8 cellular contexts compared by ENCODE assay signal in the genomic region with DNA sequence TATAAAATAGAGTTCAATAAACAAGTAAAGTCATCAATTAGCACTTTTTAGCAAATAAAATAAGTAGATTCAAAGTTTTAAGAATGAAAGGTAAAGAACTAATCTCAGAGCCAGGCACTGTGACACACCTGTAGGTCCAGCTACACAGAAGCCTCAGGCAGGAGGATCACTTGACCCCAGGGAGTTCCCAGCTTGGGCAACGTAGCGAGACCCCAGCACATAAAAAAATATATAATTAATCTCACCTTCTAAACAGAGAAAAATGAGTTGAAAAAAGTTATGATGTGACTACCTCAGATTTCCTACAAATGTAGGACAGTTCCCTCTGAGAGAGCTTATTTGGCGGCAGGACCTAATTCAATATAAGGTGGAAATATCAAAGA. TPM values are rescaled to one million over a fixed set of nuclear protein-coding genes. Genes with fewer than 3 reads are reported as not detected.
DNase-seq lines count a peak whose midpoint lies in the region; ATAC-seq and TF ChIP-seq lines count a peak whose summit lies in the region.

No MANE protein-coding gene starts in this region.

- H3K9ac ChIP-seq in mesenchymal stem cell (ENCODE audit: low read length) = peak overlapping the region; percentile 42

- H3K36me3 ChIP-seq in mesenchymal stem cell (ENCODE audit: control insufficient read depth in 1 of 2, insufficient read depth in 2 of 2, low read depth in 1 of 2, low read length in 2 of 2) (peaks cover 17 to 92% of the 10 kb centered on the region in 2 experiments), vagina (peaks cover 0 to 32% of the 10 kb centered on the region in 2 donors)

- H3K27ac Mint-ChIP-seq in stimulated activated naive CD8-positive, alpha-beta T cell treated with anti-CD3 and anti-CD28 coated beads, Interleukin-15, Interleukin-2, amounts not matched to agents 100 ng/mL and 50 ng/mL, for 24 hours = peak overlapping the region; percentile 97
- H3K27ac Mint-ChIP-seq in activated B cell treated with CpG ODN at 0.5 μM for 24 hours = peak overlapping the region; percentile 94

- H2BK120ac ChIP-seq in mesenchymal stem cell (ENCODE audit: low read depth, low read length) = no peak overlapping the region

- TF ChIP-seq CTCF in activated B cell treated with CpG ODN at 0.5 μM for 24 hours (IDR thresholded peaks at IDR 0.05) = no peak
- no peak for TF ChIP-seq CTCF in vagina (IDR thresholded peaks at IDR 0.05)

- H2BK5ac ChIP-seq in mesenchymal stem cell (ENCODE audit: low read depth, low read length, poor library complexity, severe bottlenecking) = no peak overlapping the region

- no peak overlapping the region for H3K4me3 ChIP-seq in mesenchymal stem cell (ENCODE audit: insufficient read depth in 1 of 2, low read depth in 1 of 2, low read length in 2 of 2)
- H3K4me3 ChIP-seq in vagina = no peak overlapping the region

- H3K23ac ChIP-seq in mesenchymal stem cell (ENCODE audit: low read length in 2 of 2) = no peak overlapping the region

- H3K36me3 Mint-ChIP-seq in stimulated activated naive CD8-positive, alpha-beta T cell treated with anti-CD3 and anti-CD28 coated beads, Interleukin-15, Interleukin-2, amounts not matched to agents 100 ng/mL and 50 ng/mL, for 24 hours (ENCODE audit: low read depth) = peaks cover 63% of the 10 kb centered on the region
- H3K36me3 Mint-ChIP-seq in activated B cell treated with CpG ODN at 0.5 μM for 24 hours (ENCODE audit: low read depth) = peaks cover 41% of the 10 kb centered on the region

- no peaks in the 10 kb centered on the region for H3K9me3 Mint-ChIP-seq in stimulated activated naive CD8-positive, alpha-beta T cell treated with anti-CD3 and anti-CD28 coated beads, Interleukin-15, Interleukin-2, amounts not matched to agents 100 ng/mL and 50 ng/mL, for 24 hours
- no peaks in the 10 kb centered on the region for H3K9me3 Mint-ChIP-seq in activated B cell treated with CpG ODN at 0.5 μM for 24 hours

- no peak overlapping the region for H4K91ac ChIP-seq in mesenchymal stem cell (ENCODE audit: low read length)

- no peak overlapping the region for H2BK12ac ChIP-seq in mesenchymal stem cell (ENCODE audit: low read length in 2 of 2)

- H3K27me3 Mint-ChIP-seq in stimulated activated naive CD8-positive, alpha-beta T cell treated with anti-CD3 and anti-CD28 coated beads, Interleukin-15, Interleukin-2, amounts not matched to agents 100 ng/mL and 50 ng/mL, for 24 hours = no peaks in the 10 kb centered on the region
- H3K27me3 Mint-ChIP-seq in activated B cell treated with CpG ODN at 0.5 μM for 24 hours = no peaks in the 10 kb centered on the region

- H3K4me3 Mint-ChIP-seq in stimulated activated naive CD8-positive, alpha-beta T cell treated with anti-CD3 and anti-CD28 coated beads, Interleukin-15, Interleukin-2, amounts not matched to agents 100 ng/mL and 50 ng/mL, for 24 hours = peak overlapping the region; percentile 90
- H3K4me3 Mint-ChIP-seq in activated B cell treated with CpG ODN at 0.5 μM for 24 hours = peak overlapping the region; percentile 74

- no peak overlapping the region for H4K8ac ChIP-seq in mesenchymal stem cell (ENCODE audit: low read length)

- H3K4me1 ChIP-seq in mesenchymal stem cell (ENCODE audit: control insufficient read depth, insufficient read depth, low read depth, low read length) (peaks cover 7% of the 10 kb centered on the region), vagina (peaks cover 37% of the 10 kb centered on the region)

- DNase-seq in stimulated activated naive CD8-positive, alpha-beta T cell treated with anti-CD3 and anti-CD28 coated beads, Interleukin-15, Interleukin-2, amounts not matched to agents 100 U/mL and 50 U/mL, for 24 hours = no peak
- DNase-seq in activated B cell treated with CpG ODN at 0.5 μM for 24 hours = no peak
- DNase-seq in mesenchymal stem cell = no peak
- DNase-seq in vagina (ENCODE audit: extremely low spot score in 2 of 2) = no peak
- no peak for DNase-seq in activated gamma-delta T cell treated with Interleukin-2 at 50 U/mL for 16 hours
- DNase-seq in SK-N-DZ (ENCODE audit: low spot score) = no peak
- no peak for DNase-seq in NCI-H510A treated with DMSO at 0.1 percent for 48 hours (lab: John Stamatoyannopoulos, UW)

- H3K27ac ChIP-seq in mesenchymal stem cell (ENCODE audit: low read length, poor library complexity, severe bottlenecking) (no peak overlapping the region), vagina (peak overlapping the region; percentile 47)

- no peak overlapping the region for H3K4ac ChIP-seq in mesenchymal stem cell (ENCODE audit: low read depth in 1 of 2, low read length in 2 of 2)

- H3K9me3 ChIP-seq in mesenchymal stem cell (ENCODE audit: control insufficient read depth, low read length) = no peaks in the 10 kb centered on the region
- no peaks in the 10 kb centered on the region for H3K9me3 ChIP-seq in vagina

- intact Hi-C loops in activated B cell treated with CpG ODN at 0.5 μM for 24 hours (cut with micrococcal nuclease) (loop anchor here (1.0 to 2.0 kb wide), 18 partner anchors 12 to 489 kb away; a partner anchor contains a TSS), vagina (cut with DNase I) (loop anchor here (10.0 kb wide), 2 partner anchors 85 to 145 kb away; no protein-coding TSS in a partner anchor)

- ATAC-seq in stimulated activated naive CD8-positive, alpha-beta T cell treated with anti-CD3 and anti-CD28 coated beads, Interleukin-15, Interleukin-2, amounts not matched to agents 100 U/mL and 50 U/mL, for 24 hours = no peak
- ATAC-seq in activated B cell treated with CpG ODN at 0.5 μM for 24 hours (ENCODE audit: low read depth) = peak; percentile 4

- no peak overlapping the region for H3K18ac ChIP-seq in mesenchymal stem cell (ENCODE audit: low read depth in 1 of 2, low read length in 2 of 2)

- H3K4me2 ChIP-seq in mesenchymal stem cell (ENCODE audit: low read length, poor library complexity, severe bottlenecking) = no peak overlapping the region

- no CpG with 5 or more reads among the region's 3 CpGs for WGBS in mesenchymal stem cell

- no peak overlapping the region for H2AFZ ChIP-seq in mesenchymal stem cell (ENCODE audit: low read depth, low read length)

- CTCF ChIA-PET in activated B cell treated with CpG ODN at 0.5 μM for 24 hours (lab: Charles Lee) = interaction anchor here (0.9 to 9.4 kb wide), 85 partner anchors 9 to 491 kb away, joined by 3 to 324 read pairs (median 5); a partner anchor contains a TSS

- TF ChIP-seq POLR2A in vagina (IDR thresholded peaks at IDR 0.05) = no peak

- peaks cover 82% of the 10 kb centered on the region for H3K4me1 Mint-ChIP-seq in stimulated activated naive CD8-positive, alpha-beta T cell treated with anti-CD3 and anti-CD28 coated beads, Interleukin-15, Interleukin-2, amounts not matched to agents 100 ng/mL and 50 ng/mL, for 24 hours (ENCODE audit: low read depth)
- H3K4me1 Mint-ChIP-seq in activated B cell treated with CpG ODN at 0.5 μM for 24 hours = peaks cover 59% of the 10 kb centered on the region

- H2BK15ac ChIP-seq in mesenchymal stem cell (ENCODE audit: low read depth, poor library complexity, severe bottlenecking) = no peak overlapping the region

- POLR2A ChIA-PET in activated B cell treated with CpG ODN at 0.5 μM for 24 hours (lab: Charles Lee) = interaction anchor here (0.6 to 7.5 kb wide), 45 partner anchors 10 to 1871 kb away, joined by 3 to 163 read pairs (median 4); a partner anchor contains a TSS

- no peaks in the 10 kb centered on the region for H3K27me3 ChIP-seq in mesenchymal stem cell (ENCODE audit: control insufficient read depth in 1 of 2, insufficient read depth in 1 of 2, low read length in 2 of 2)
- no peaks in the 10 kb centered on the region for H3K27me3 ChIP-seq in vagina

- peaks cover 8% of the 10 kb centered on the region for H3K79me1 ChIP-seq in mesenchymal stem cell (replicated peaks; ENCODE audit: low read length, poor library complexity, severe bottlenecking)

- no peak overlapping the region for H2AK5ac ChIP-seq in mesenchymal stem cell (ENCODE audit: low read length, severe bottlenecking)

- no peak overlapping the region for H3K14ac ChIP-seq in mesenchymal stem cell (ENCODE audit: low read length in 2 of 2)

RNA-seq across cellular contexts. Expression of a gene that starts 19.3 kb away (rescaled TPM):
- total RNA-seq in activated B cell treated with CpG ODN at 0.5 μM for 24 hours = 123 and 139 TPM in 2 replicates
- 348 TPM for polyA plus RNA-seq in mesenchymal stem cell (2013, experiment 1 of 2)
- 351 TPM for polyA plus RNA-seq in mesenchymal stem cell (2013, experiment 2 of 2)
- total RNA-seq in vagina = 145 TPM
- polyA plus RNA-seq in SK-N-DZ (2014; cell fraction: cytosol; rRNA removed) = 340 and 346 TPM in 2 replicates
- polyA plus RNA-seq in SK-N-DZ (2014; cell fraction: nucleus; rRNA removed) = 146 and 190 TPM in 2 replicates

RNA-seq across cellular contexts. Expression of a gene that starts 28.4 kb away (rescaled TPM):
- total RNA-seq in activated B cell treated with CpG ODN at 0.5 μM for 24 hours = 12.1 and 13.0 TPM in 2 replicates
- polyA plus RNA-seq in mesenchymal stem cell (2013, experiment 1 of 2) = 32.7 TPM
- polyA plus RNA-seq in mesenchymal stem cell (2013, experiment 2 of 2) = 32.8 TPM
- 31.9 TPM for total RNA-seq in vagina
- 4.0 and 4.9 TPM in 2 replicates for polyA plus RNA-seq in SK-N-DZ (2014; cell fraction: cytosol; rRNA removed)
- polyA plus RNA-seq in SK-N-DZ (2014; cell fraction: nucleus; rRNA removed) = 2.3 and 4.4 TPM in 2 replicates
